8 cellular contexts compared by ENCODE assay signal in the genomic region with DNA sequence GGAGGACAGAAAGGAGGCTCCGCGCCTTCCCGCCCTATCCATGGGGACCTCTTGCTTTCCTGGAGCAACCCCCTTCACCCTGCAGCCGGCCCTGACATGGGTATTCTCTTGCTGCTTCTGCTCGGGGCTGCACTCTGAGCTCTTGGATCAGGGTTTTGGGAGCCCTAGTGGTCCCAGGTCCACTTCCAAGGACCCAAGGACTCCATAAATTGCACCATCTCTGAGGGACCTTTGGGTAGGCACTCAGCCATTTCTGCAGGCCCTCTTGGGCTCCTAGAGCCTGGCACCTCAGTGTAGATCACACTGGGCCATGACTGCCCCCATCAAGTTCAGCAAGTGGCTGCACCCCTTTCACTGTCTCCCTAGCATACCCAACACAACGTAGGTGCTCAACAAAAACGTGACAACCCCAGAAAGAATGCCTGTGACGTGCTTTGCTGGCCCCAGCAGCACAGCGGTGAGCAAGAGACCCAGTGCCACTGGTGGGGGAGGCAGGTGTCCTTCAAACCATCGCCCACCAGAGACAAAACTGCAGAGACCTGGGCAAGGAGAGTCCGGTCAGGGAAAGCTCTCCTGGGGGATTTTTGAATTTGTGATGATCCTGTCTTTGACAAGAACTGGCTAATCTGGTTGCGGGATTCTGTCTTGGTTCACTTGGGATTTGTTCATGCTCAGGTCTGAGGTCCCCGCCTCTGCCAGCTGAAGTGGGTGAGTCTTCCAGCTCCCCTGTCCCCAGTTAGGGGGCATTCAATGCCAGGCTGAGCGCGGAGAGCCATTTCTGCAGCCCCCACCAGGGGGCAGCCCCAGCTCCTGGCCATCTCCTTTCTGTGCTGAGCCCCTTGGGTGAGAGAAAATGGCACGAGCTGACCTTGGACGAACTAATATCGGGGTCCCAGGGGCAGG. TPM values are rescaled to one million over a fixed set of nuclear protein-coding genes. Genes with fewer than 3 reads are reported as not detected.
DNase-seq lines count a peak whose midpoint lies in the region; ATAC-seq, FAIRE-seq and TF ChIP-seq lines count a peak whose summit lies in the region.

No MANE protein-coding gene starts in this region.

- H3K4me1 ChIP-seq in body of pancreas (peaks cover 10% of the 10 kb centered on the region), kidney (ENCODE audit: control insufficient read depth in 1 of 2, insufficient read depth in 1 of 2, low read depth in 1 of 2, low read length in 2 of 2) (peaks cover 0 to 2% of the 10 kb centered on the region in 2 donors)

- H3F3A ChIP-seq in SU-DHL-6 (ENCODE audit: insufficient read depth) = no peaks in the 10 kb centered on the region

- no peaks in the 10 kb centered on the region for H3K9me2 ChIP-seq in SU-DHL-6 (replicated peaks; ENCODE audit: insufficient read depth, low read length)

- H3K36me3 ChIP-seq in SU-DHL-6 (ENCODE audit: low read length) (no peaks in the 10 kb centered on the region), body of pancreas (replicated peaks in 1 of 2; ENCODE audit: insufficient read depth in 1 of 2, low read depth in 2 of 2) (no peaks in the 10 kb centered on the region), kidney (ENCODE audit: control insufficient read depth in 1 of 2, insufficient read depth in 2 of 2, low read length in 2 of 2) (no peaks in the 10 kb centered on the region)

- H3K9me3 Mint-ChIP-seq in stimulated activated naive B cell treated with anti-CD40 and anti-IgM and Interleukin-4, amounts not matched to agents 10 μg/mL and 1 μg/mL and 100 μg/mL, for 72 hours = no peaks in the 10 kb centered on the region

- no peak overlapping the region for H3K4me3 Mint-ChIP-seq in stimulated activated naive B cell treated with anti-CD40 and anti-IgM and Interleukin-4, amounts not matched to agents 10 μg/mL and 1 μg/mL and 100 μg/mL, for 72 hours

- no peak overlapping the region for H3K27ac Mint-ChIP-seq in stimulated activated naive B cell treated with anti-CD40 and anti-IgM and Interleukin-4, amounts not matched to agents 10 μg/mL and 1 μg/mL and 100 μg/mL, for 72 hours

- H3K4me3 ChIP-seq in SU-DHL-6 (ENCODE audit: insufficient read depth, low read length, poor library complexity, severe bottlenecking) (no peak overlapping the region), body of pancreas (no peak overlapping the region), kidney (ENCODE audit: low read length in 2 of 2) (no peak overlapping the region)

- ATAC-seq in body of pancreas (no peak), HG03108 (IDR thresholded peaks at IDR 0.05; ENCODE audit: unreplicated experiment) (no peak), HG02885 (IDR thresholded peaks at IDR 0.05; ENCODE audit: poor library complexity, unreplicated experiment) (no peak)
- ATAC-seq in stimulated activated naive B cell treated with anti-CD40 and anti-IgM and Interleukin-4, amounts not matched to agents 10 μg/mL and 1 μg/mL and 100 μg/mL, for 72 hours (replicated peaks) = peak; percentile 64 to 66

- no peaks in the 10 kb centered on the region for H3K9me3 ChIP-seq in SU-DHL-6 (ENCODE audit: insufficient read depth, low read length)
- H3K9me3 ChIP-seq in body of pancreas = no peaks in the 10 kb centered on the region
- H3K9me3 ChIP-seq in kidney (ENCODE audit: control insufficient read depth in 1 of 2, low read length in 2 of 2) = no peaks in the 10 kb centered on the region

- no peaks in the 10 kb centered on the region for H3K27me3 ChIP-seq in SU-DHL-6 (ENCODE audit: low read length)
- H3K27me3 ChIP-seq in body of pancreas = peaks cover 0 to 4% of the 10 kb centered on the region in 2 donors

- intact Hi-C loops in body of pancreas (cut with DNase I) = no loop called here
- intact Hi-C loops in kidney (cut with DNase I) = no loop called here

- no peak overlapping the region for H3K9ac ChIP-seq in SU-DHL-6 (ENCODE audit: low read length)
- no peak overlapping the region for H3K9ac ChIP-seq in kidney (ENCODE audit: low read length in 2 of 2)

- TF ChIP-seq POLR2A in body of pancreas (IDR thresholded peaks at IDR 0.05) = no peak

- H3K27ac ChIP-seq in SU-DHL-6 (ENCODE audit: low read depth, low read length) = no peak overlapping the region
- H3K27ac ChIP-seq in body of pancreas = no peak overlapping the region
- H3K27ac ChIP-seq in kidney (ENCODE audit: low read depth in 2 of 2, low read length in 2 of 2) = no peak overlapping the region

- no peak overlapping the region for H3K4me2 ChIP-seq in SU-DHL-6 (ENCODE audit: low read depth, low read length, poor library complexity, severe bottlenecking)

- no peak overlapping the region for H2AFZ ChIP-seq in SU-DHL-6 (ENCODE audit: low read depth, low read length, severe bottlenecking)

- no peak for FAIRE-seq in kidney (lab: Jason Lieb, UNC)

- H4K20me1 ChIP-seq in SU-DHL-6 (ENCODE audit: low read depth, low read length) = no peaks in the 10 kb centered on the region

- H3K4me1 Mint-ChIP-seq in stimulated activated naive B cell treated with anti-CD40 and anti-IgM and Interleukin-4, amounts not matched to agents 10 μg/mL and 1 μg/mL and 100 μg/mL, for 72 hours = peaks cover 9 to 26% of the 10 kb centered on the region in 2 donors

- peak; percentile 68 for DNase-seq in AG20443 (ENCODE audit: low spot score)
- peak; percentile 69 for DNase-seq in GM20000 (ENCODE audit: low spot score)
- peak in 2 of 4 donors; percentile 18 to 32 for DNase-seq in body of pancreas
- no peak for DNase-seq in kidney
- peak; percentile 30 for DNase-seq in stimulated activated naive B cell treated with anti-CD40 and anti-IgM and Interleukin-4, amounts not matched to agents 10 μg/mL and 1 μg/mL and 100 μg/mL, for 72 hours

- H3K79me2 ChIP-seq in SU-DHL-6 (ENCODE audit: insufficient read depth, low read length) = no peaks in the 10 kb centered on the region

- peaks cover 3 to 5% of the 10 kb centered on the region in 2 donors for H3K36me3 Mint-ChIP-seq in stimulated activated naive B cell treated with anti-CD40 and anti-IgM and Interleukin-4, amounts not matched to agents 10 μg/mL and 1 μg/mL and 100 μg/mL, for 72 hours

- 28 to 44% methylated on average over 11 to 18 of the region's 18 CpGs for WGBS in body of pancreas, 2 donors

- TF ChIP-seq CTCF in GM20000 (IDR thresholded peaks at IDR 0.05; ENCODE audit: extremely low read depth, missing control alignments) (peak; percentile 17), SU-DHL-6 (IDR thresholded peaks at IDR 0.05; ENCODE audit: insufficient read depth, low read length, poor library complexity, severe bottlenecking) (peak; percentile 53), body of pancreas (IDR thresholded peaks at IDR 0.05) (peak; percentile 40 to 54 (median 46)), kidney (IDR thresholded peaks at IDR 0.05; ENCODE audit: borderline replicate concordance, extremely low read depth, insufficient read depth) (peak; percentile 32)

- H3K27me3 Mint-ChIP-seq in stimulated activated naive B cell treated with anti-CD40 and anti-IgM and Interleukin-4, amounts not matched to agents 10 μg/mL and 1 μg/mL and 100 μg/mL, for 72 hours = peaks cover 40 to 51% of the 10 kb centered on the region in 2 donors

RNA-seq across cellular contexts. Expression of a gene that starts 2.5 kb away (rescaled TPM):
- 10 to 100 TPM; 37.2 to 38.7 TPM for total RNA-seq in body of pancreas
- 32.5 TPM for total RNA-seq in kidney
- polyA plus RNA-seq in kidney (ENCODE audit: insufficient read depth, low read depth, low replicate concordance) = 10.0 TPM

Comparison
In these comparisons a context has a peak if more than half of its experiments do, and no peak if none do; other contexts are left out.
1. ATAC-seq: peak in stimulated activated naive B cell treated with anti-CD40 and anti-IgM and Interleukin-4, amounts not matched to agents 10 μg/mL and 1 μg/mL and 100 μg/mL, for 72 hours (2 of 2); none in body of pancreas (single experiment), HG03108 (single experiment) and HG02885 (single experiment).
2. Peak in every context shown above with its lines, with median percentiles within 50 percentile points of each other: CTCF ChIP-seq.